In the genomic region with DNA sequence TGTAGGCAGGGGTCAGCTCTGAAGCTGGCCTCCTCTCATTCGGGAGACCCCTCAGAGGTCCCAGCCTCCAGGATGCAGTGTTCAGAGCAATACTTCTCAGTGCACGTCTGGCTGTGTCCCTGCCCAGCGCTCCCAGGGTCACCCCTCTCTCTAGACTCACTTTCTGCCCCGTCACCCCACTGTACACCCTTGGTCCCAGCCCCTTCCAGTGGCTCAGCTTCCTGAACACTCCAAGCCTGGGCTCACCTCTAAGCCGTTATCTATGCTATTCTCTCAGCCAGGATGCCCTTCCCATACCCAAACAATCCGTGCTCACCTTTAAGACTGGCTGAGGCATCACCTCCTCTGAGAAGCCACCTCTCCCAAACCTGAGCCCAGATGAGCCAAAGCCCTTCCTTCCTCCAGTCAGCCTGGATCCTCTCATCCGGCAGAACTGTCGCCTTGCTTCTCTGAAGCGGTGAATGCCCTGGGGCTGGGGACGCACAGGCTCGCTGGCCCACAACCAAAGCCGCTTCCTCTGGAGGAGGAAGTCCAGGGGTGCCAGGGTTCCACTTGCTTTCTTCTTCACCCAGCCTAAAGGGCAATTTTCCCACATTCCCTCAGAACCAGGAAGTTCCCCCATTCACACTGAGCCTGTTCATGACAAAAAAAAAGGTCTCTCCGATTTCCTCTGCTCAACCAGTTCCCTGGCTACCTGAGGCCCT, we compare ENCODE assay signal across 11 cellular contexts. TPM values are rescaled to one million over a fixed set of nuclear protein-coding genes. Genes with fewer than 3 reads are reported as not detected.
DNase-seq lines count a peak whose midpoint lies in the region; ATAC-seq, FAIRE-seq and TF ChIP-seq lines count a peak whose summit lies in the region.
"Had no signal": no experiment of that assay in that cellular context is flagged by ENCODE, and none has a peak within 500 bp of the region (broad histone marks: within the 10 kb centered on the region; RNA-seq: fewer than 3 reads in every experiment).

No MANE protein-coding gene starts in this region.

- DNase-seq in stimulated activated naive CD8-positive, alpha-beta T cell treated with anti-CD3 and anti-CD28 coated beads, Interleukin-15, Interleukin-2, amounts not matched to agents 100 U/mL and 50 U/mL, for 24 hours = no peak
- DNase-seq in astrocyte (ENCODE audit: low read depth) (no peak), SW 1271 (lab: John Stamatoyannopoulos, UW) (no peak), NCI-H748 (lab: John Stamatoyannopoulos, UW; ENCODE audit: unreplicated experiment) (no peak), D721Med (ENCODE audit: insufficient read length, low spot score) (no peak), HuH-7 (ENCODE audit: low spot score) (no peak)
- DNase-seq: endodermal cell, NCI-H524 treated with DMSO at 0.1 percent for 48 hours had no signal

- no peak for ATAC-seq in stimulated activated naive CD8-positive, alpha-beta T cell treated with anti-CD3 and anti-CD28 coated beads, Interleukin-15, Interleukin-2, amounts not matched to agents 100 U/mL and 50 U/mL, for 24 hours
- ATAC-seq: mucosa of descending colon had no signal

- H4K20me1 ChIP-seq in astrocyte (ENCODE audit: insufficient read depth, low read length) = no peaks in the 10 kb centered on the region

- no peaks in the 10 kb centered on the region for H3K27me3 Mint-ChIP-seq in stimulated activated naive CD8-positive, alpha-beta T cell treated with anti-CD3 and anti-CD28 coated beads, Interleukin-15, Interleukin-2, amounts not matched to agents 100 ng/mL and 50 ng/mL, for 24 hours
- H3K27me3 Mint-ChIP-seq in astrocyte (ENCODE audit: low read depth, unreplicated experiment) = peaks cover 16% of the 10 kb centered on the region

- H3K9me3 Mint-ChIP-seq in stimulated activated naive CD8-positive, alpha-beta T cell treated with anti-CD3 and anti-CD28 coated beads, Interleukin-15, Interleukin-2, amounts not matched to agents 100 ng/mL and 50 ng/mL, for 24 hours = no peaks in the 10 kb centered on the region
- H3K9me3 Mint-ChIP-seq in astrocyte (ENCODE audit: unreplicated experiment) = no peaks in the 10 kb centered on the region
- H3K9me3 Mint-ChIP-seq: endodermal cell had no signal

- no peaks in the 10 kb centered on the region for H3K79me2 ChIP-seq in astrocyte (ENCODE audit: insufficient read depth, low read length)

- no peaks in the 10 kb centered on the region for H3K9me3 ChIP-seq in astrocyte (ENCODE audit: insufficient read depth, low read depth, low read length)
- H3K9me3 ChIP-seq in mucosa of rectum (ENCODE audit: control insufficient read depth in 2 of 2, low read length in 2 of 2) = no peaks in the 10 kb centered on the region
- H3K9me3 ChIP-seq: mucosa of descending colon had no signal

- H3K4me1 ChIP-seq in astrocyte (ENCODE audit: insufficient read depth, low read length) (peaks cover 34% of the 10 kb centered on the region), mucosa of rectum (ENCODE audit: control insufficient read depth in 2 of 2, insufficient read depth in 2 of 2, low read length in 2 of 2) (peaks cover 28 to 31% of the 10 kb centered on the region in 2 donors)

- H3K27ac ChIP-seq in astrocyte (ENCODE audit: low read depth, low read length) (peak overlapping the region; percentile 28), mucosa of rectum (ENCODE audit: low read depth in 2 of 2, low read length in 2 of 2) (peak overlapping the region; percentile 42 to 76)

- FAIRE-seq in astrocyte (lab: Jason Lieb, UNC) = no peak
- no peak for FAIRE-seq in D721Med (lab: Jason Lieb, UNC)

- H3K36me3 ChIP-seq in astrocyte (ENCODE audit: insufficient read depth, low read length) (no peaks in the 10 kb centered on the region), mucosa of rectum (ENCODE audit: control insufficient read depth in 2 of 2, insufficient read depth in 2 of 2, low read length in 2 of 2) (no peaks in the 10 kb centered on the region)

- H3K4me3 ChIP-seq in astrocyte (ENCODE audit: insufficient read depth, low read depth, low read length) = no peak overlapping the region
- peak overlapping the region in 1 of 2 donors; percentile 31 for H3K4me3 ChIP-seq in mucosa of rectum (ENCODE audit: low read length in 2 of 2)
- H3K4me3 ChIP-seq: mucosa of descending colon had no signal

- TF ChIP-seq CTCF in astrocyte (IDR thresholded peaks at IDR 0.05; ENCODE audit: insufficient read depth, low read depth, low read length) (no peak), D721Med (IDR thresholded peaks at IDR 0.05; ENCODE audit: insufficient read depth, missing control alignments) (no peak)

- no peak overlapping the region for H3K4me3 Mint-ChIP-seq in stimulated activated naive CD8-positive, alpha-beta T cell treated with anti-CD3 and anti-CD28 coated beads, Interleukin-15, Interleukin-2, amounts not matched to agents 100 ng/mL and 50 ng/mL, for 24 hours
- peak overlapping the region; percentile 27 for H3K4me3 Mint-ChIP-seq in astrocyte (ENCODE audit: unreplicated experiment)
- H3K4me3 Mint-ChIP-seq: endodermal cell had no signal

- no peak overlapping the region for H3K9ac ChIP-seq in astrocyte (ENCODE audit: low read length)
- no peak overlapping the region for H3K9ac ChIP-seq in mucosa of rectum (ENCODE audit: low read depth in 1 of 2, low read length in 2 of 2)

- H3K27ac Mint-ChIP-seq in stimulated activated naive CD8-positive, alpha-beta T cell treated with anti-CD3 and anti-CD28 coated beads, Interleukin-15, Interleukin-2, amounts not matched to agents 100 ng/mL and 50 ng/mL, for 24 hours = peak overlapping the region; percentile 65
- H3K27ac Mint-ChIP-seq in astrocyte (ENCODE audit: unreplicated experiment) = peak overlapping the region; percentile 8
- H3K27ac Mint-ChIP-seq: endodermal cell had no signal

- no peak overlapping the region for H2AFZ ChIP-seq in astrocyte (ENCODE audit: low read depth, low read length)

- no peaks in the 10 kb centered on the region for H3K36me3 Mint-ChIP-seq in stimulated activated naive CD8-positive, alpha-beta T cell treated with anti-CD3 and anti-CD28 coated beads, Interleukin-15, Interleukin-2, amounts not matched to agents 100 ng/mL and 50 ng/mL, for 24 hours (ENCODE audit: low read depth)
- H3K36me3 Mint-ChIP-seq in astrocyte (ENCODE audit: low read depth, unreplicated experiment) = peaks cover under 1% of the 10 kb centered on the region

- H3K4me1 Mint-ChIP-seq in stimulated activated naive CD8-positive, alpha-beta T cell treated with anti-CD3 and anti-CD28 coated beads, Interleukin-15, Interleukin-2, amounts not matched to agents 100 ng/mL and 50 ng/mL, for 24 hours (ENCODE audit: low read depth) = peaks cover 35% of the 10 kb centered on the region
- peaks cover 13% of the 10 kb centered on the region for H3K4me1 Mint-ChIP-seq in astrocyte (ENCODE audit: low read depth, unreplicated experiment)

- no peaks in the 10 kb centered on the region for H3K27me3 ChIP-seq in astrocyte (ENCODE audit: insufficient read depth, low read length)
- no peaks in the 10 kb centered on the region for H3K27me3 ChIP-seq in mucosa of rectum (ENCODE audit: control insufficient read depth in 2 of 2, insufficient read depth in 2 of 2, low read length in 2 of 2)

- H3K4me2 ChIP-seq in astrocyte (ENCODE audit: low read length) = peak overlapping the region; percentile 63

RNA-seq across cellular contexts. Expression of a gene that starts 13.7 kb away (rescaled TPM):
- 3.8 and 7.5 TPM in 2 replicates for total RNA-seq in astrocyte

RNA-seq across cellular contexts. Expression of a gene that starts 30.0 kb away (rescaled TPM):
- 78.8 and 80.8 TPM in 2 replicates for total RNA-seq in astrocyte
